In the genomic region with DNA sequence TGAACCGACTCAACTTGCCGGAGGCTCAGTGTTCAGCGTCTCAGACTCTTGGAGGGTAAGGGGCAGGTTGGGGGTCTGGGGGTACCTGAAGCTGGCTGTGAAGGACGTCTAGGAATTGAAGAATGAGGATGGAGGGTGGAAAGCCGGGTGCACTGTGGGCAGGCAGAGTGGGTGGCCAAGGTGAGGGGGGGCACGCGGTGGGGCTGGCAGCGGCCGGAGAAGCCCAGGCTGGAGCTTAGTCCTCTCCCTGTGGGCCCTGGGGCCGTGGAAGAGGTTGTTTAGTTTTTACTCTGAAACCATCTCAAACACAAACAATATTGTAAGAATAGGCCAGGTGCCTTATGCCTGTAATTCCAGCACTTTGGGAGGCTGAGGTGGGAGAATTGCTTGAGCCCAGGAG, we compare ENCODE assay signal across 15 cellular contexts.
A peak's percentile ranks its signal among the peaks of the same experiment; 100 is the strongest.
DNase-seq lines count a peak whose midpoint lies in the region; ATAC-seq and TF ChIP-seq lines count a peak whose summit lies in the region.
"Had no signal": no experiment of that assay in that cellular context is flagged by ENCODE, and none has a peak within 500 bp of the region (broad histone marks: within the 10 kb centered on the region; RNA-seq: fewer than 3 reads in every experiment).

No MANE protein-coding gene starts in this region.

- TF ChIP-seq CTCF in lower lobe of right lung (IDR thresholded peaks at IDR 0.05) (no peak), sigmoid colon (IDR thresholded peaks at IDR 0.05) (no peak), ascending aorta (IDR thresholded peaks at IDR 0.05) (no peak), lower leg skin (IDR thresholded peaks at IDR 0.05) (no peak)

- DNase-seq in lower lobe of right lung (peak; percentile 14), sigmoid colon (peak; percentile 54), ascending aorta (ENCODE audit: low spot score in 2 of 2) (no peak), lower leg skin (ENCODE audit: low spot score in 2 of 2) (no peak)
- no peak for DNase-seq in activated CD4-positive, alpha-beta memory T cell treated with anti-CD3 and anti-CD28 coated beads, Interleukin-2, amount 10 ng/mL, durations not matched to agents 7 days and 5 days
- DNase-seq: ACHN; BE2C; Calu3; CD8-positive, alpha-beta T cell; DMS79 treated with DMSO at 0.1 percent for 48 hours; GF-D8; GOT3; H9 had no signal

- H3K36me3 ChIP-seq in BLaER1 (no peaks in the 10 kb centered on the region), lower lobe of right lung (no peaks in the 10 kb centered on the region), sigmoid colon (no peaks in the 10 kb centered on the region), ascending aorta (no peaks in the 10 kb centered on the region)
- no peaks in the 10 kb centered on the region for H3K36me3 ChIP-seq in BLaER1 treated with 17β-estradiol and CSF1 and Interleukin-3, amounts not matched to agents 10 nM and 100 nM
- H3K36me3 ChIP-seq: BE2C had no signal

- WGBS in sigmoid colon, 2 donors, result 72 to 73% methylated on average over 10 of the region's 10 CpGs
- WGBS in lower leg skin, 2 donors, result 62 to 72% methylated on average over 10 of the region's 10 CpGs

- H3K27ac ChIP-seq in BLaER1 (no peak overlapping the region), lower lobe of right lung (no peak overlapping the region), sigmoid colon (no peak overlapping the region), ascending aorta (no peak overlapping the region)
- H3K27ac ChIP-seq in BLaER1 treated with 17β-estradiol and CSF1 and Interleukin-3, amounts not matched to agents 10 nM and 100 nM, result no peak overlapping the region

- no peak overlapping the region for H3K9ac ChIP-seq in BLaER1
- peak overlapping the region in 1 of 11 experiments; percentile 36; a peak in 1 of 22 replicates for H3K9ac ChIP-seq in BLaER1 treated with 17β-estradiol and CSF1 and Interleukin-3, amounts not matched to agents 10 nM and 100 nM

- H3K27me3 Mint-ChIP-seq in activated CD4-positive, alpha-beta memory T cell treated with anti-CD3 and anti-CD28 coated beads, Interleukin-2, amount 10 ng/mL, durations not matched to agents 7 days and 5 days, result no peaks in the 10 kb centered on the region

- H3K4me1 Mint-ChIP-seq in activated CD4-positive, alpha-beta memory T cell treated with anti-CD3 and anti-CD28 coated beads, Interleukin-2, amount 10 ng/mL, durations not matched to agents 7 days and 5 days, result no peaks in the 10 kb centered on the region

- no peak for TF ChIP-seq POLR2A in sigmoid colon (IDR thresholded peaks at IDR 0.05)
- no peak for TF ChIP-seq POLR2A in lower leg skin (IDR thresholded peaks at IDR 0.05)

- H4K20me1 ChIP-seq in BLaER1, result no peaks in the 10 kb centered on the region
- peaks cover 0 to 14% (median 0%) of the 10 kb centered on the region in 11 experiments; a peak in 1 of 22 replicates for H4K20me1 ChIP-seq in BLaER1 treated with 17β-estradiol and CSF1 and Interleukin-3, amounts not matched to agents 10 nM and 100 nM

- no peaks in the 10 kb centered on the region for H3K27me3 ChIP-seq in BLaER1
- H3K27me3 ChIP-seq in BLaER1 treated with 17β-estradiol and CSF1 and Interleukin-3, amounts not matched to agents 10 nM and 100 nM, result peaks cover 0 to 3% (median 0%) of the 10 kb centered on the region in 11 experiments; a peak in 2 of 22 replicates
- peaks cover 17% of the 10 kb centered on the region for H3K27me3 ChIP-seq in lower lobe of right lung (ENCODE audit: low read depth)
- peaks cover 5 to 13% (median 6%) of the 10 kb centered on the region in 3 donors for H3K27me3 ChIP-seq in sigmoid colon
- no peaks in the 10 kb centered on the region for H3K27me3 ChIP-seq in ascending aorta

- peak overlapping the region; percentile 67 for H3K4me2 ChIP-seq in BLaER1
- H3K4me2 ChIP-seq in BLaER1 treated with 17β-estradiol and CSF1 and Interleukin-3, amounts not matched to agents 10 nM and 100 nM, result peak overlapping the region in 8 of 11 experiments; percentile 31 to 67 (median 58); a peak in 15 of 22 replicates

- POLR2A ChIA-PET in activated CD4-positive, alpha-beta memory T cell treated with anti-CD3 and anti-CD28 coated beads, Interleukin-2, amount 10 ng/mL, durations not matched to agents 7 days and 5 days (lab: Charles Lee), result no interaction called here

- H3K27ac Mint-ChIP-seq in activated CD4-positive, alpha-beta memory T cell treated with anti-CD3 and anti-CD28 coated beads, Interleukin-2, amount 10 ng/mL, durations not matched to agents 7 days and 5 days, result no peak overlapping the region
- H3K27ac Mint-ChIP-seq: CD8-positive, alpha-beta T cell; H9 had no signal

- H3K4me1 ChIP-seq in BLaER1, result peaks cover 30% of the 10 kb centered on the region
- peaks cover 0 to 30% (median 21%) of the 10 kb centered on the region in 10 experiments; a peak in 13 of 20 replicates for H3K4me1 ChIP-seq in BLaER1 treated with 17β-estradiol and CSF1 and Interleukin-3, amounts not matched to agents 10 nM and 100 nM
- H3K4me1 ChIP-seq in lower lobe of right lung, result no peaks in the 10 kb centered on the region
- H3K4me1 ChIP-seq in sigmoid colon, result no peaks in the 10 kb centered on the region
- H3K4me1 ChIP-seq in ascending aorta, result no peaks in the 10 kb centered on the region
- H3K4me1 ChIP-seq: BE2C had no signal

- H3K4me3 Mint-ChIP-seq in activated CD4-positive, alpha-beta memory T cell treated with anti-CD3 and anti-CD28 coated beads, Interleukin-2, amount 10 ng/mL, durations not matched to agents 7 days and 5 days, result no peak overlapping the region
- H3K4me3 Mint-ChIP-seq: CD8-positive, alpha-beta T cell; H9 had no signal

- intact Hi-C loops in lower lobe of right lung (cut with DNase I) (no loop called here), sigmoid colon (cut with DNase I) (no loop called here), ascending aorta (cut with DNase I) (no loop called here), lower leg skin (cut with DNase I; ENCODE audit: low total_unique reads) (no loop called here)

- H3K9me3 ChIP-seq in BLaER1, result no peaks in the 10 kb centered on the region
- no peaks in the 10 kb centered on the region for H3K9me3 ChIP-seq in BLaER1 treated with 17β-estradiol and CSF1 and Interleukin-3, amounts not matched to agents 10 nM and 100 nM (replicated peaks in 1 of 11)
- no peaks in the 10 kb centered on the region for H3K9me3 ChIP-seq in lower lobe of right lung
- peaks cover 0 to 3% (median 0%) of the 10 kb centered on the region in 4 donors for H3K9me3 ChIP-seq in sigmoid colon
- H3K9me3 ChIP-seq in ascending aorta, result no peaks in the 10 kb centered on the region
- H3K9me3 ChIP-seq: BE2C had no signal

- H3K4me3 ChIP-seq in BLaER1, result no peak overlapping the region
- no peak overlapping the region for H3K4me3 ChIP-seq in BLaER1 treated with 17β-estradiol and CSF1 and Interleukin-3, amounts not matched to agents 10 nM and 100 nM
- H3K4me3 ChIP-seq in lower lobe of right lung, result no peak overlapping the region
- no peak overlapping the region for H3K4me3 ChIP-seq in sigmoid colon
- H3K4me3 ChIP-seq in ascending aorta, result no peak overlapping the region
- no peak overlapping the region for H3K4me3 ChIP-seq in lower leg skin (ENCODE audit: low read depth, poor library complexity, severe bottlenecking)

- CTCF ChIA-PET in activated CD4-positive, alpha-beta memory T cell treated with anti-CD3 and anti-CD28 coated beads, Interleukin-2, amount 10 ng/mL, durations not matched to agents 7 days and 5 days (lab: Charles Lee), result no interaction called here

- no peak for TF ChIP-seq EP300 in sigmoid colon (IDR thresholded peaks at IDR 0.05)

- ATAC-seq in lower lobe of right lung, result no peak
- ATAC-seq: CD8-positive, alpha-beta T cell had no signal

- no peaks in the 10 kb centered on the region for H3K36me3 Mint-ChIP-seq in activated CD4-positive, alpha-beta memory T cell treated with anti-CD3 and anti-CD28 coated beads, Interleukin-2, amount 10 ng/mL, durations not matched to agents 7 days and 5 days (ENCODE audit: low read depth)
- H3K36me3 Mint-ChIP-seq: CD8-positive, alpha-beta T cell had no signal

- H3K9me3 Mint-ChIP-seq in activated CD4-positive, alpha-beta memory T cell treated with anti-CD3 and anti-CD28 coated beads, Interleukin-2, amount 10 ng/mL, durations not matched to agents 7 days and 5 days, result peaks cover 3% of the 10 kb centered on the region
- H3K9me3 Mint-ChIP-seq: CD8-positive, alpha-beta T cell; H9 had no signal

Comparison
In these comparisons a context has a peak if more than half of its experiments do, and no peak if none do; other contexts are left out.
1. DNase-seq: peak in lower lobe of right lung (single experiment) and sigmoid colon (single experiment); none in ascending aorta (0 of 2), activated CD4-positive, alpha-beta memory T cell treated with anti-CD3 and anti-CD28 coated beads, Interleukin-2, amount 10 ng/mL, durations not matched to agents 7 days and 5 days (single experiment) and lower leg skin (0 of 2).